In genomic region chr20:35909796-35910195, GRCh38 we compare ENCODE assay signal across 24 cellular contexts. TPM values are rescaled to one million over a fixed set of nuclear protein-coding genes. Genes with fewer than 3 reads are reported as not detected.
DNase-seq lines count a peak whose midpoint lies in the region; ATAC-seq, FAIRE-seq and TF ChIP-seq lines count a peak whose summit lies in the region.
"Had no signal": no experiment of that assay in that cellular context is flagged by ENCODE, and none has a peak within 500 bp of the region (broad histone marks: within the 10 kb centered on the region; RNA-seq: fewer than 3 reads in every experiment).

No MANE protein-coding gene starts in this region.

- H3K9ac ChIP-seq in KMS-11 (no peak overlapping the region), K562 (ENCODE audit: insufficient read depth in 1 of 2, low read depth in 2 of 2, low read length in 2 of 2) (no peak overlapping the region)
- H3K9ac ChIP-seq: BLaER1 treated with 17β-estradiol and CSF1 and Interleukin-3, amounts not matched to agents 10 nM and 100 nM had no signal

- DNase-seq in activated naive CD8-positive, alpha-beta T cell treated with anti-CD3 and anti-CD28 coated beads for 36 hours, result no peak
- DNase-seq in K562 (ENCODE audit: extremely low read depth in 1 of 4, low spot score in 3 of 4), result no peak
- no peak for DNase-seq in natural killer cell treated with Interleukin-12 subunit alpha and Interleukin-12 subunit beta and Interleukin-15 and Interleukin-18, amount 100 ng/mL, for 72 hours (ENCODE audit: low spot score)
- no peak for DNase-seq in BE2C
- DNase-seq: Caco-2; CD4-positive, alpha-beta T cell; GDM1; KG1; NCI-H1048; NCI-H1417 treated with DMSO at 0.1 percent for 48 hours; NCI-H1694 treated with DMSO at 0.1 percent for 48 hours; NCI-H2081; NCI-H2227 treated with DMSO at 0.1 percent for 48 hours; NCI-H526 treated with DMSO at 0.1 percent for 48 hours; Right ventricle myocardium superior; RPMI8226 had no signal

- no peak for TF ChIP-seq RAD21 in K562 (CRISPR knock-in tag; conservative IDR thresholded peaks at IDR 0.05 in 1 of 2, IDR thresholded peaks at IDR 0.05 in 1 of 2)

- BruUV-seq in K562 (replicated peaks; lab: Mats Ljungman, UMichigan), result no TSS peak

- H4K20me1 ChIP-seq in KMS-11 (ENCODE audit: insufficient read depth) (no peaks in the 10 kb centered on the region), K562 (replicated peaks; ENCODE audit: control insufficient read depth, insufficient read depth, low read length) (peaks cover 5% of the 10 kb centered on the region; the same call in 1 of the 2 replicates)

- no peaks in the 10 kb centered on the region for H3K9me3 ChIP-seq in K562 (replicated peaks; ENCODE audit: control insufficient read depth, insufficient read depth, low read depth, low read length)
- H3K9me3 ChIP-seq in BE2C, result no peaks in the 10 kb centered on the region
- H3K9me3 ChIP-seq: BLaER1 treated with 17β-estradiol and CSF1 and Interleukin-3, amounts not matched to agents 10 nM and 100 nM; Caco-2; SJSA1 had no signal

- intact Hi-C loops in K562 (cut with micrococcal nuclease), result loop anchor here (10.0 kb wide), 1 partner anchor 135 kb away; the partner anchor contains the start of gene PHF20

- WGBS in K562 (ENCODE audit: insufficient coverage, low coverage, missing lambda C conversion rate), result 86% methylated on average over 1 of the region's 1 CpG

- no peaks in the 10 kb centered on the region for H3K79me2 ChIP-seq in KMS-11 (ENCODE audit: insufficient read depth, low read depth)
- peaks cover 3% of the 10 kb centered on the region; the same call in 2 of the 3 replicates for H3K79me2 ChIP-seq in K562 (ENCODE audit: control insufficient read depth, insufficient read depth, low read length)

- no peak overlapping the region for H3K4me3 Mint-ChIP-seq in activated naive CD8-positive, alpha-beta T cell
- no peak overlapping the region for H3K4me3 Mint-ChIP-seq in activated naive CD8-positive, alpha-beta T cell treated with anti-CD3 and anti-CD28 coated beads for 36 hours
- H3K4me3 Mint-ChIP-seq in natural killer cell treated with Interleukin-12 subunit alpha and Interleukin-12 subunit beta and Interleukin-15 and Interleukin-18, amount 100 ng/mL, for 72 hours, result peak overlapping the region; percentile 3
- H3K4me3 Mint-ChIP-seq: CD4-positive, alpha-beta T cell had no signal

- H3K36me3 Mint-ChIP-seq in activated naive CD8-positive, alpha-beta T cell, result peaks cover 8% of the 10 kb centered on the region
- H3K36me3 Mint-ChIP-seq in activated naive CD8-positive, alpha-beta T cell treated with anti-CD3 and anti-CD28 coated beads for 36 hours, result peaks cover 21% of the 10 kb centered on the region
- H3K36me3 Mint-ChIP-seq in natural killer cell treated with Interleukin-12 subunit alpha and Interleukin-12 subunit beta and Interleukin-15 and Interleukin-18, amount 100 ng/mL, for 72 hours, result peaks cover 6% of the 10 kb centered on the region

- TF ChIP-seq EP300 in K562 (IDR thresholded peaks at IDR 0.05; ENCODE audit: low read length), result no peak

- in situ Hi-C loops in K562 (cut with MboI), result no loop called here

- H3K27ac Mint-ChIP-seq in activated naive CD8-positive, alpha-beta T cell, result peak overlapping the region; percentile 72
- H3K27ac Mint-ChIP-seq in activated naive CD8-positive, alpha-beta T cell treated with anti-CD3 and anti-CD28 coated beads for 36 hours, result no peak overlapping the region
- H3K27ac Mint-ChIP-seq in natural killer cell treated with Interleukin-12 subunit alpha and Interleukin-12 subunit beta and Interleukin-15 and Interleukin-18, amount 100 ng/mL, for 72 hours, result no peak overlapping the region

- H3K27me3 ChIP-seq in KMS-11 (ENCODE audit: insufficient read depth, low read depth), result no peaks in the 10 kb centered on the region
- H3K27me3 ChIP-seq in K562 (ENCODE audit: control insufficient read depth in 2 of 2, insufficient read depth in 2 of 2, low read length in 2 of 2), result no peaks in the 10 kb centered on the region
- no peaks in the 10 kb centered on the region for H3K27me3 ChIP-seq in BE2C
- H3K27me3 ChIP-seq: BLaER1 treated with 17β-estradiol and CSF1 and Interleukin-3, amounts not matched to agents 10 nM and 100 nM; SJSA1 had no signal

- H3K4me2 ChIP-seq in KMS-11, result peak overlapping the region; percentile 76
- no peak overlapping the region for H3K4me2 ChIP-seq in K562 (ENCODE audit: insufficient read depth, low read length)
- H3K4me2 ChIP-seq: BLaER1 treated with 17β-estradiol and CSF1 and Interleukin-3, amounts not matched to agents 10 nM and 100 nM had no signal

- H3K4me1 Mint-ChIP-seq in activated naive CD8-positive, alpha-beta T cell (ENCODE audit: low read depth), result peaks cover 32% of the 10 kb centered on the region
- peaks cover 29% of the 10 kb centered on the region for H3K4me1 Mint-ChIP-seq in activated naive CD8-positive, alpha-beta T cell treated with anti-CD3 and anti-CD28 coated beads for 36 hours
- H3K4me1 Mint-ChIP-seq in natural killer cell treated with Interleukin-12 subunit alpha and Interleukin-12 subunit beta and Interleukin-15 and Interleukin-18, amount 100 ng/mL, for 72 hours (ENCODE audit: low read depth in 2 of 2), result peaks cover 23 to 25% of the 10 kb centered on the region in 2 donors

- no peak for FAIRE-seq in K562 (lab: Jason Lieb, UNC)
- FAIRE-seq: A204.1, H54 had no signal

- H3K4me3 ChIP-seq in KMS-11 (IDR thresholded peaks at IDR 0.05; ENCODE audit: insufficient read depth, low read depth, low read length) (no peak overlapping the region), K562 (no peak overlapping the region), BE2C (ENCODE audit: low read depth, low read length) (no peak overlapping the region)
- H3K4me3 ChIP-seq: BLaER1 treated with 17β-estradiol and CSF1 and Interleukin-3, amounts not matched to agents 10 nM and 100 nM; SJSA1 had no signal

- peaks cover 43% of the 10 kb centered on the region for H3K4me1 ChIP-seq in KMS-11 (ENCODE audit: low read depth, poor library complexity, severe bottlenecking)
- H3K4me1 ChIP-seq in K562 (replicated peaks in 1 of 2; ENCODE audit: control insufficient read depth in 2 of 2, insufficient read depth in 2 of 2, low read length in 2 of 2), result peaks cover 17 to 40% of the 10 kb centered on the region in 2 experiments
- peaks cover 3% of the 10 kb centered on the region; the same call in 1 of the 2 replicates for H3K4me1 ChIP-seq in BE2C
- H3K4me1 ChIP-seq: Caco-2 had no signal

- H2AFZ ChIP-seq in KMS-11 (ENCODE audit: low read depth), result no peak overlapping the region
- H2AFZ ChIP-seq in K562 (ENCODE audit: low read depth, low read length), result no peak overlapping the region

- H3K27ac ChIP-seq in KMS-11 (peak overlapping the region; percentile 16; the same call in 1 of the 2 replicates), K562 (ENCODE audit: extremely low read depth, low read depth, low read length) (no peak overlapping the region)
- H3K27ac ChIP-seq: BLaER1 treated with 17β-estradiol and CSF1 and Interleukin-3, amounts not matched to agents 10 nM and 100 nM; SJSA1 had no signal

- no peak for TF ChIP-seq POLR2A in K562 (conservative IDR thresholded peaks at IDR 0.05)

- H3K9me3 Mint-ChIP-seq in activated naive CD8-positive, alpha-beta T cell (ENCODE audit: low read depth), result no peaks in the 10 kb centered on the region
- H3K9me3 Mint-ChIP-seq in activated naive CD8-positive, alpha-beta T cell treated with anti-CD3 and anti-CD28 coated beads for 36 hours, result no peaks in the 10 kb centered on the region
- no peaks in the 10 kb centered on the region for H3K9me3 Mint-ChIP-seq in natural killer cell treated with Interleukin-12 subunit alpha and Interleukin-12 subunit beta and Interleukin-15 and Interleukin-18, amount 100 ng/mL, for 72 hours
- H3K9me3 Mint-ChIP-seq: CD4-positive, alpha-beta T cell had no signal

- ATAC-seq in K562 (no peak), GM18868 (IDR thresholded peaks at IDR 0.05; ENCODE audit: unreplicated experiment) (no peak), HG02798 (IDR thresholded peaks at IDR 0.05; ENCODE audit: poor library complexity, unreplicated experiment) (no peak)
- ATAC-seq in natural killer cell treated with Interleukin-12 subunit alpha and Interleukin-12 subunit beta and Interleukin-15 and Interleukin-18, amount 100 ng/mL, for 72 hours, result no peak

- H3K27me3 Mint-ChIP-seq in activated naive CD8-positive, alpha-beta T cell, result no peaks in the 10 kb centered on the region
- H3K27me3 Mint-ChIP-seq in activated naive CD8-positive, alpha-beta T cell treated with anti-CD3 and anti-CD28 coated beads for 36 hours, result no peaks in the 10 kb centered on the region
- H3K27me3 Mint-ChIP-seq in natural killer cell treated with Interleukin-12 subunit alpha and Interleukin-12 subunit beta and Interleukin-15 and Interleukin-18, amount 100 ng/mL, for 72 hours, result no peaks in the 10 kb centered on the region
- H3K27me3 Mint-ChIP-seq: CD4-positive, alpha-beta T cell had no signal

- H3K9me1 ChIP-seq in K562 (ENCODE audit: control insufficient read depth, insufficient read depth, low read length), result no peaks in the 10 kb centered on the region

- no peaks in the 10 kb centered on the region for H3K36me3 ChIP-seq in KMS-11 (ENCODE audit: insufficient read depth)
- H3K36me3 ChIP-seq in K562 (ENCODE audit: control insufficient read depth, insufficient read depth, low read length), result peaks cover 38% of the 10 kb centered on the region; the same call in 2 of the 3 replicates
- H3K36me3 ChIP-seq in BE2C, result peaks cover 14% of the 10 kb centered on the region

- POLR2A ChIA-PET in K562 (lab: Yijun Ruan, JAX), result no interaction called here

- TF ChIP-seq CTCF in KMS-11 (conservative IDR thresholded peaks at IDR 0.05; ENCODE audit: low read depth, low read length), result no peak
- TF ChIP-seq CTCF in K562 (IDR thresholded peaks at IDR 0.05 in 2 of 3, conservative IDR thresholded peaks at IDR 0.05 in 1 of 3; ENCODE audit: insufficient read depth in 2 of 3, low read depth in 1 of 3, low read length in 3 of 3), result no peak
- TF ChIP-seq CTCF in BE2C (IDR thresholded peaks at IDR 0.05; ENCODE audit: low read depth, low read length), result no peak

- CTCF ChIA-PET in K562 (lab: Yijun Ruan, JAX; ENCODE audit: low intra/inter-chr PET ratio), result no interaction called here

RNA-seq across cellular contexts. Expression of gene SCAND1, which starts 44.5 kb away (rescaled TPM):
- total RNA-seq in activated naive CD8-positive, alpha-beta T cell treated with anti-CD3 and anti-CD28 coated beads for 36 hours, result 10 to 100 TPM; 47.4 to 47.8 TPM
- 1.8 and 8.7 TPM in 2 replicates for total RNA-seq in K562 (2011; cell fraction: chromatin; rRNA removed; ENCODE audit: low replicate concordance)
- total RNA-seq in K562 (2011; cell fraction: nucleolus; rRNA removed), result 21.3 and 27.3 TPM in 2 replicates
- 9.3 and 10.3 TPM in 2 replicates for total RNA-seq in K562 (2011; cell fraction: nucleoplasm; rRNA removed)
- total RNA-seq in K562 (2014; rRNA removed) (94.0 and 111 TPM in 2 replicates), K562 (2014; rRNA removed; fragmentation: Illumina TruSeq; extraction: Trizol) (0.47 TPM in 1 of 2 replicates, not detected in the other), K562 (2015; rRNA removed; fragmentation: Illumina TruSeq; extraction: Trizol) (17.0 and 20.2 TPM in 2 replicates), K562 (2021) (74.2 and 80.8 TPM in 2 replicates)
- polyA plus RNA-seq in K562 (2011; rRNA removed) (5.8 and 7.5 TPM in 2 replicates), K562 (2014; fragmentation: Illumina TruSeq; extraction: Trizol) (1.2 and 13.9 TPM in 2 replicates), K562 (2014; fragmentation: Nextera tagmentation; extraction: Ambion mirVana) (under 1 TPM; 0.08 to 0.11 TPM), K562 (2014; rRNA removed) (46.5 and 51.2 TPM in 2 replicates)
- 17.0 and 80.2 TPM in 2 replicates for polyA plus RNA-seq in K562 (2011; cell fraction: cytosol; rRNA removed)
- polyA plus RNA-seq in K562 (2011; cell fraction: nucleus; rRNA removed), result 13.4 and 25.4 TPM in 2 replicates
- polyA plus RNA-seq in K562 (2012), result 25.0 and 56.6 TPM in 2 replicates
- polyA minus RNA-seq in K562 (2011; rRNA and poly(A)+ RNA removed), result 0.99 and 1.6 TPM in 2 replicates
- polyA minus RNA-seq in K562 (2011; cell fraction: cytosol; rRNA and poly(A)+ RNA removed), result 9.5 and 16.5 TPM in 2 replicates
- 13.5 and 15.0 TPM in 2 replicates for polyA minus RNA-seq in K562 (2011; cell fraction: nucleus; rRNA and poly(A)+ RNA removed)
- 10 to 100 TPM; 44.8 to 55.4 TPM for total RNA-seq in natural killer cell treated with Interleukin-12 subunit alpha and Interleukin-12 subunit beta and Interleukin-15 and Interleukin-18, amount 100 ng/mL, for 72 hours
- 379 TPM for polyA plus RNA-seq in BE2C (2012; ENCODE audit: insufficient read depth, insufficient read length, low read depth)

RNA-seq across cellular contexts. Expression of gene CNBD2, which starts 58.6 kb away (rescaled TPM):
- 1 to 10 TPM; 3.6 to 3.8 TPM for total RNA-seq in activated naive CD8-positive, alpha-beta T cell treated with anti-CD3 and anti-CD28 coated beads for 36 hours
- 4.9 and 7.0 TPM in 2 replicates for total RNA-seq in K562 (2011; cell fraction: chromatin; rRNA removed; ENCODE audit: low replicate concordance)
- 9.5 and 11.5 TPM in 2 replicates for total RNA-seq in K562 (2011; cell fraction: nucleolus; rRNA removed)
- 9.8 and 14.6 TPM in 2 replicates for total RNA-seq in K562 (2011; cell fraction: nucleoplasm; rRNA removed)
- 5.9 and 6.6 TPM in 2 replicates for total RNA-seq in K562 (2014; rRNA removed)
- total RNA-seq in K562 (2014; rRNA removed; fragmentation: Illumina TruSeq; extraction: Trizol), result 3.2 and 3.7 TPM in 2 replicates
- total RNA-seq in K562 (2015; rRNA removed; fragmentation: Illumina TruSeq; extraction: Trizol), result 5.4 and 6.2 TPM in 2 replicates
- total RNA-seq in K562 (2021), result 4.5 and 5.3 TPM in 2 replicates
- 8.8 and 11.8 TPM in 2 replicates for polyA plus RNA-seq in K562 (2011; rRNA removed)
- polyA plus RNA-seq in K562 (2011; cell fraction: cytosol; rRNA removed), result 8.1 and 9.4 TPM in 2 replicates
- 19.5 and 25.3 TPM in 2 replicates for polyA plus RNA-seq in K562 (2011; cell fraction: nucleus; rRNA removed)
- polyA plus RNA-seq in K562 (2012), result 1.7 and 5.6 TPM in 2 replicates
- polyA plus RNA-seq in K562 (2014; fragmentation: Illumina TruSeq; extraction: Trizol), result 5.3 and 6.6 TPM in 2 replicates
- polyA plus RNA-seq in K562 (2014; fragmentation: Nextera tagmentation; extraction: Ambion mirVana), result 1 to 10 TPM; 3.4 to 4.1 TPM
- polyA plus RNA-seq in K562 (2014; rRNA removed), result 16.8 and 17.5 TPM in 2 replicates
- polyA minus RNA-seq in K562 (2011; rRNA and poly(A)+ RNA removed), result 3.4 and 4.2 TPM in 2 replicates
- polyA minus RNA-seq in K562 (2011; cell fraction: cytosol; rRNA and poly(A)+ RNA removed), result not detected in 2 replicates
- 3.1 and 8.7 TPM in 2 replicates for polyA minus RNA-seq in K562 (2011; cell fraction: nucleus; rRNA and poly(A)+ RNA removed)
- 1 to 10 TPM; 4.8 to 6.8 TPM for total RNA-seq in natural killer cell treated with Interleukin-12 subunit alpha and Interleukin-12 subunit beta and Interleukin-15 and Interleukin-18, amount 100 ng/mL, for 72 hours
- 0.31 TPM for polyA plus RNA-seq in BE2C (2012; ENCODE audit: insufficient read depth, insufficient read length, low read depth)
